15 cellular contexts compared by ENCODE assay signal in the genomic region with DNA sequence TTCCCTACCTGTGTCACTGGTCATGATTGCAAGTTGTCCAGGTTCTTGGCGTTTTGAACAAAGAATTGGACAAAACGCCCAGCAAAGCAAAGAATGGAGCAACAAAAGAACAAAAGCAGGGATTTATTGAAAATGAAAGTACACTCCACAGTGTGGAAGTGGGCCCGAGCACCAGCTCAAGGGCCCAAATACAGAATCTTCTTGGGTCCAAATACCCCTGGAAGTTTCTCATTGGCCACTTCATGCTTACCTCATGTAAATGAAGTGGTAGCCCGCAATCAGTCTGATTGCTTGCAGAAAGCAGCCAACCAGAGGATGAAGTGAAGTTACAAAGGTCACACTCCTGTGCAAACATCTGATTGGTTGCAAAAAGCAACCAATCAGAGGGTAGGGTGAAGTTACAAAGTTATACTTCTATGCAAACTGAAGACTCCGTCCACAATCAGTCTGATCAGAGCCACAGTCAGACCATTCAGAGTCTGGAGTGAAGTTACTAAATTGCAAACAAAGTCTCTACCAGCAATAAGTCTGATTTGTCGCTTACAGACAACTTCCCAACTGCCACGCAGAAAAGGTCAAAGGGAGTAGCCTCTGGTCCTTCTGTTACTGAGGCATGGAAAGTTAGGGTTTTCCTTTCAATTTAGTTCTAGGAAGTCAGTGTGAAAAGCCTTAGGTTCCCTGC. TPM values are rescaled to one million over a fixed set of nuclear protein-coding genes. Genes with fewer than 3 reads are reported as not detected.
DNase-seq lines count a peak whose midpoint lies in the region; ATAC-seq and TF ChIP-seq lines count a peak whose summit lies in the region.
"Had no signal": no experiment of that assay in that cellular context is flagged by ENCODE, and none has a peak within 500 bp of the region (broad histone marks: within the 10 kb centered on the region; RNA-seq: fewer than 3 reads in every experiment).

No MANE protein-coding gene starts in this region.

- no peak for TF ChIP-seq RAD21 in SK-N-SH (IDR thresholded peaks at IDR 0.05; ENCODE audit: low read length)

- H3K27ac ChIP-seq in SK-N-SH (ENCODE audit: low read depth in 2 of 2, low read length in 1 of 2), result peak overlapping the region in 1 of 2 experiments; percentile 97; a peak in 2 of 4 replicates
- peak overlapping the region; percentile 91 to 98 for H3K27ac ChIP-seq in esophagus (ENCODE audit: low read depth in 2 of 2, low read length in 1 of 2)
- peak overlapping the region; percentile 64 to 80 (median 80) for H3K27ac ChIP-seq in upper lobe of left lung
- no peak overlapping the region for H3K27ac ChIP-seq in effector memory CD4-positive, alpha-beta T cell (ENCODE audit: insufficient read depth, low read length, poor library complexity, severe bottlenecking)

- no peak overlapping the region for H3K4me3 Mint-ChIP-seq in nephron progenitor cell

- H3F3A ChIP-seq in SK-N-SH (replicated peaks; ENCODE audit: insufficient read depth), result peaks cover 40% of the 10 kb centered on the region

- no peak overlapping the region; the same call in 1 of the 2 replicates for H2AFZ ChIP-seq in SK-N-SH (ENCODE audit: low read depth)

- no peak for TF ChIP-seq POLR2A in upper lobe of left lung (IDR thresholded peaks at IDR 0.05)

- H3K36me3 ChIP-seq in SK-N-SH (replicated peaks in 1 of 2; ENCODE audit: control insufficient read depth in 1 of 2, insufficient read depth in 2 of 2, low read length in 1 of 2), result no peaks in the 10 kb centered on the region
- H3K36me3 ChIP-seq in esophagus (ENCODE audit: control insufficient read depth in 2 of 2, insufficient read depth in 2 of 2, low read length in 1 of 2), result no peaks in the 10 kb centered on the region
- no peaks in the 10 kb centered on the region for H3K36me3 ChIP-seq in upper lobe of left lung
- H3K36me3 ChIP-seq in effector memory CD4-positive, alpha-beta T cell (ENCODE audit: control insufficient read depth, insufficient read depth, low read length), result no peaks in the 10 kb centered on the region

- no peaks in the 10 kb centered on the region for H3K9me3 ChIP-seq in SK-N-SH
- H3K9me3 ChIP-seq in esophagus (ENCODE audit: control insufficient read depth in 2 of 2, insufficient read depth in 1 of 2, low read depth in 1 of 2, low read length in 1 of 2), result no peaks in the 10 kb centered on the region
- no peaks in the 10 kb centered on the region for H3K9me3 ChIP-seq in upper lobe of left lung
- no peaks in the 10 kb centered on the region for H3K9me3 ChIP-seq in effector memory CD4-positive, alpha-beta T cell (ENCODE audit: control insufficient read depth, low read length)

- H3K27me3 ChIP-seq in SK-N-SH (ENCODE audit: insufficient read depth) (no peaks in the 10 kb centered on the region), esophagus (ENCODE audit: control insufficient read depth in 1 of 2, insufficient read depth in 2 of 2, low read length in 2 of 2) (no peaks in the 10 kb centered on the region), upper lobe of left lung (no peaks in the 10 kb centered on the region)
- H3K27me3 ChIP-seq in effector memory CD4-positive, alpha-beta T cell (replicated peaks; ENCODE audit: control insufficient read depth, insufficient read depth, low read length, poor library complexity, severe bottlenecking), result no peaks in the 10 kb centered on the region

- no peaks in the 10 kb centered on the region for H3K9me2 ChIP-seq in SK-N-SH

- H3K27ac Mint-ChIP-seq in nephron progenitor cell, result peak overlapping the region; percentile 93

- H3K9me3 Mint-ChIP-seq in nephron progenitor cell, result peaks cover 13% of the 10 kb centered on the region

- ATAC-seq in SK-N-SH treated with all-trans-retinoic acid at 6 μM for 48 hours, result no peak
- ATAC-seq in upper lobe of left lung (ENCODE audit: low FRiP score in 2 of 2), result no peak
- no peak for ATAC-seq in GM18520 (IDR thresholded peaks at IDR 0.05; ENCODE audit: unreplicated experiment)

- peak overlapping the region; percentile 41 for H3K4me2 ChIP-seq in SK-N-SH

- WGBS in SK-N-SH (ENCODE audit: low lambda C conversion rate), result 90% methylated on average over 7 of the region's 7 CpGs
- 73 to 75% methylated on average over 7 of the region's 7 CpGs for WGBS in esophagus, 2 donors
- 91% methylated on average over 7 of the region's 7 CpGs for WGBS in upper lobe of left lung, 2 donors

- H3K9ac ChIP-seq in SK-N-SH, result peak overlapping the region; percentile 62

- TF ChIP-seq EP300 in SK-N-SH (IDR thresholded peaks at IDR 0.05; ENCODE audit: borderline replicate concordance in 1 of 2, low read depth in 1 of 2, low read length in 1 of 2) (no peak), upper lobe of left lung (IDR thresholded peaks at IDR 0.05) (no peak)

- peaks cover 6% of the 10 kb centered on the region for H3K27me3 Mint-ChIP-seq in nephron progenitor cell (ENCODE audit: low read depth, poor library complexity)

- H3K4me1 ChIP-seq in SK-N-SH (ENCODE audit: control insufficient read depth in 1 of 2, insufficient read depth in 2 of 2, low read depth in 1 of 2, low read length in 1 of 2) (peaks cover under 1 to 26% of the 10 kb centered on the region in 2 experiments), esophagus (ENCODE audit: control insufficient read depth in 2 of 2, insufficient read depth in 2 of 2, low read length in 1 of 2) (peaks cover 3 to 8% of the 10 kb centered on the region in 2 donors), upper lobe of left lung (peaks cover 13 to 31% (median 23%) of the 10 kb centered on the region in 4 donors)
- no peaks in the 10 kb centered on the region for H3K4me1 ChIP-seq in effector memory CD4-positive, alpha-beta T cell (ENCODE audit: control insufficient read depth, insufficient read depth, low read length, poor library complexity, severe bottlenecking)

- peaks cover 32% of the 10 kb centered on the region for H3K4me1 Mint-ChIP-seq in nephron progenitor cell

- CTCF ChIA-PET in SK-N-SH (lab: Yijun Ruan, JAX), result no interaction called here

- TF ChIP-seq CTCF in SK-N-SH (IDR thresholded peaks at IDR 0.05), result no peak
- no peak for TF ChIP-seq CTCF in nephron progenitor cell (IDR thresholded peaks at IDR 0.05)
- TF ChIP-seq CTCF in upper lobe of left lung (IDR thresholded peaks at IDR 0.05), result no peak

- H3K79me2 ChIP-seq in SK-N-SH (ENCODE audit: insufficient read depth), result no peaks in the 10 kb centered on the region

- peaks cover 8% of the 10 kb centered on the region for H3K36me3 Mint-ChIP-seq in nephron progenitor cell (ENCODE audit: low read depth)

- no peak for DNase-seq in SK-N-SH
- no peak for DNase-seq in nephron progenitor cell
- no peak for DNase-seq in upper lobe of left lung
- DNase-seq in SK-N-DZ (ENCODE audit: low spot score), result no peak
- no peak for DNase-seq in effector memory CD4-positive, alpha-beta T cell
- DNase-seq: 8988T; activated CD4-positive, alpha-beta T cell treated with anti-CD3 and anti-CD28 coated beads for 1 hour; activated T-cell treated with anti-CD3 and anti-CD28 coated beads, Interleukin-2, amount 50 U/mL, for 48 hours; hypothalamus; midbrain; NCI-H1417; NCI-H748 treated with DMSO at 0.1 percent for 48 hours had no signal

- POLR2A ChIA-PET in SK-N-SH (lab: Yijun Ruan, JAX), result no interaction called here

- H3K4me3 ChIP-seq in SK-N-SH (ENCODE audit: low read depth in 2 of 2, low read length in 1 of 2) (no peak overlapping the region), esophagus (ENCODE audit: low read depth in 1 of 2, low read length in 2 of 2) (no peak overlapping the region), upper lobe of left lung (no peak overlapping the region)
- H3K4me3 ChIP-seq in effector memory CD4-positive, alpha-beta T cell (ENCODE audit: insufficient read depth, low read depth, low read length, poor library complexity, severe bottlenecking), result no peak overlapping the region

- no peaks in the 10 kb centered on the region for H4K20me1 ChIP-seq in SK-N-SH (ENCODE audit: insufficient read depth)

TF ChIP-seq in SK-N-SH, 30 proteins besides CTCF, POLR2A, EP300 and RAD21 (continues in another document):
- TF ChIP-seq MXI1 (IDR thresholded peaks at IDR 0.05; ENCODE audit: low read depth, low read length), result no peak
- TF ChIP-seq, protein P1, sequence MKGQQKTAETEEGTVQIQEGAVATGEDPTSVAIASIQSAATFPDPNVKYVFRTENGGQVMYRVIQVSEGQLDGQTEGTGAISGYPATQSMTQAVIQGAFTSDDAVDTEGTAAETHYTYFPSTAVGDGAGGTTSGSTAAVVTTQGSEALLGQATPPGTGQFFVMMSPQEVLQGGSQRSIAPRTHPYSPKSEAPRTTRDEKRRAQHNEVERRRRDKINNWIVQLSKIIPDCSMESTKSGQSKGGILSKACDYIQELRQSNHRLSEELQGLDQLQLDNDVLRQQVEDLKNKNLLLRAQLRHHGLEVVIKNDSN (IDR thresholded peaks at IDR 0.05; ENCODE audit: borderline replicate concordance, low read depth), result no peak
- no peak for TF ChIP-seq EZH2phosphoT487 (IDR thresholded peaks at IDR 0.05; ENCODE audit: borderline replicate concordance, low read depth)

RNA-seq across cellular contexts. Expression of a gene that starts 8.3 kb away (rescaled TPM):
- polyA plus RNA-seq in SK-N-SH (2012; rRNA removed) (209 and 257 TPM in 2 replicates), esophagus (100 to 1,000 TPM; 127 to 172 TPM)
- 194 and 219 TPM in 2 replicates for polyA plus RNA-seq in SK-N-SH (2012; cell fraction: cytosol; rRNA removed)
- 231 and 358 TPM in 2 replicates for polyA plus RNA-seq in SK-N-SH (2012; cell fraction: nucleus; rRNA removed)
- total RNA-seq in upper lobe of left lung, result 100 to 1,000 TPM in 4 of 6 donors, 10 to 100 TPM in 2; 40.9 to 337 (median 197) TPM
- not detected in 2 replicates for polyA plus RNA-seq in SK-N-DZ (2014; cell fraction: cytosol; rRNA removed)
- polyA plus RNA-seq in SK-N-DZ (2014; cell fraction: nucleus; rRNA removed), result not detected in 2 replicates

RNA-seq across cellular contexts. Expression of a gene that starts 52.3 kb away (rescaled TPM):
- polyA plus RNA-seq in SK-N-SH (2012; rRNA removed) (0.30 and 0.32 TPM in 2 replicates), esophagus (1 to 10 TPM in 1 of 2 donors, under 1 TPM in 1; 0.53 to 1.2 TPM)
- 0.20 and 0.40 TPM in 2 replicates for polyA plus RNA-seq in SK-N-SH (2012; cell fraction: cytosol; rRNA removed)
- polyA plus RNA-seq in SK-N-SH (2012; cell fraction: nucleus; rRNA removed), result 0.05 and 0.12 TPM in 2 replicates
- 10 to 100 TPM in 1 of 6 donors, 1 to 10 TPM in 3, under 1 TPM in 2; 0.55 to 16.6 (median 2.5) TPM for total RNA-seq in upper lobe of left lung
- polyA plus RNA-seq in SK-N-DZ (2014; cell fraction: cytosol; rRNA removed), result not detected in 2 replicates
- polyA plus RNA-seq in SK-N-DZ (2014; cell fraction: nucleus; rRNA removed), result not detected in 2 replicates
